ENCODE assay signal across 9 cellular contexts in genomic region chr17:14211778-14212177, GRCh38. TPM values are rescaled to one million over a fixed set of nuclear protein-coding genes. Genes with fewer than 3 reads are reported as not detected.
DNase-seq lines count a peak whose midpoint lies in the region; ATAC-seq, FAIRE-seq and TF ChIP-seq lines count a peak whose summit lies in the region.
"Had no signal": no experiment of that assay in that cellular context is flagged by ENCODE, and none has a peak within 500 bp of the region (broad histone marks: within the 10 kb centered on the region; RNA-seq: fewer than 3 reads in every experiment).

No MANE protein-coding gene starts in this region.

- TF ChIP-seq POLR2A in GM12892 (IDR thresholded peaks at IDR 0.05; ENCODE audit: low read depth, low read length) (no peak), spleen (IDR thresholded peaks at IDR 0.05) (no peak)

- H3K27ac ChIP-seq in spleen = no peak overlapping the region

- WGBS in spleen, 5 donors = 55 to 74% (median 62%) methylated on average over 15 to 17 of the region's 17 CpGs

- ATAC-seq in HG03520 (IDR thresholded peaks at IDR 0.05; ENCODE audit: unreplicated experiment) (no peak), HG02840 (IDR thresholded peaks at IDR 0.05; ENCODE audit: low FRiP score, unreplicated experiment) (no peak)

- DNase-seq in GM12892 (ENCODE audit: insufficient read length) (peak; percentile 42), T-helper 9 cell (peak; percentile 28), fibroblast of pulmonary artery (ENCODE audit: low read depth) (peak; percentile 4), spleen (peak; percentile 87), NCI-H524 (lab: John Stamatoyannopoulos, UW) (no peak)
- DNase-seq: mammary epithelial cell, SIG-M5 had no signal

- FAIRE-seq in GM12892 (lab: Jason Lieb, UNC) = no peak

- peak; percentile 23 for TF ChIP-seq CTCF in fibroblast of pulmonary artery (IDR thresholded peaks at IDR 0.05; ENCODE audit: low read length, missing control alignments)
- TF ChIP-seq CTCF in spleen (IDR thresholded peaks at IDR 0.05 in 8 of 11, conservative IDR thresholded peaks at IDR 0.05 in 3 of 11) = peak in 9 of 11 experiments; percentile 21 to 69 (median 54)

- H3K36me3 ChIP-seq in spleen = peaks cover 0 to 41% (median 14%) of the 10 kb centered on the region in 6 donors

- H3K4me3 ChIP-seq in fibroblast of pulmonary artery (replicated peaks; ENCODE audit: low read depth, low read length) (no peak overlapping the region), spleen (no peak overlapping the region)

- no peaks in the 10 kb centered on the region for H3K27me3 ChIP-seq in spleen (replicated peaks in 1 of 7)

- H3K9me3 ChIP-seq in spleen = no peaks in the 10 kb centered on the region

- H3K4me1 ChIP-seq in spleen = no peaks in the 10 kb centered on the region

- intact Hi-C loops in spleen (cut with DNase I; ENCODE audit: low total_unique reads) = no loop called here

RNA-seq across cellular contexts. Expression of gene CDRT15, which starts 24.9 kb away (rescaled TPM):
- polyA plus RNA-seq in GM12892 (2012; ENCODE audit: missing spikeins) = not detected
- total RNA-seq in spleen = not detected
- not detected for polyA plus RNA-seq in spleen
- total RNA-seq: mammary epithelial cell had no signal
- polyA plus RNA-seq: mammary epithelial cell had no signal

Comparison
In these comparisons a context has a peak if more than half of its experiments do, and no peak if none do; other contexts are left out.
1. DNase-seq: peak in GM12892 (single experiment), T-helper 9 cell (single experiment), fibroblast of pulmonary artery (single experiment) and spleen (single experiment); none in NCI-H524 (0 of 2).